Comparison of ENCODE assay signal across 10 cellular contexts in the genomic region with DNA sequence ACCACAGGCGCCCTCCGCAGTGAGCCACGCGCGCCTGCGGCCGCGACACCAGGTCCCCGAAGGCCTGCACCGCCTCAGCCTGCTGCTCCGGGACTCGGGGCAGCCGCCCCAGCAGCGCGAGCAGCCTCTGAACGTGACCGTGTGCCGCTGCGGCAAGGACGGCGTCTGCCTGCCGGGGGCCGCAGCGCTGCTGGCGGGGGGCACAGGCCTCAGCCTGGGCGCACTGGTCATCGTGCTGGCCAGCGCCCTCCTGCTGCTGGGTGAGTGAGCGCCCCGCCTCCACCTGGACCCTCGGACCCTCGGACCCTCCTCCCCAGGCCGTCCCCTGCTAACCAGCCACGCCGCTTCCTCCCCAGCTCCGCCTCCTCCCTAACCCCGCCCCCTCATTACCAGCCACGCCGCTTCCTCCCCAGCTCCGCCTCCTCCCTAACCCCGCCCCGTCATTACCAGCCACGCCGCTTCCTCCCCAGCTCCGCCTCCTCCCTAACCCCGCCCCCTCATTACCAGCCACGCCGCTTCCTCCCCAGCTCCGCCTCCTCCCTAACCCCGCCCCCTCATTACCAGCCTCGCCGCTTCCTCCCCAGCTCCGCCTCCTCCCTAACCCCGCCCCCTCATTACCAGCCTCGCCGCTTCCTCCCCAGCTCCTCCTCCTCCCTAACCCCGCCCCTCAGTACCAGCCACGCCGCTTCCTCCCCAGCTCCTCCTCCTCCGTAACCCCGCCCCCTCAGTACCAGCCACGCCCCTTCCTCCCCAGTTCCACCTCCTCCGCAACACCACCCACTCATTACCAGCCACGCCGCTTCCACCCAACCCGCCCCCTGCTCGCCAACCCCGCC. TPM values are rescaled to one million over a fixed set of nuclear protein-coding genes. Genes with fewer than 3 reads are reported as not detected.
A peak's percentile ranks its signal among the peaks of the same experiment; 100 is the strongest.
DNase-seq lines count a peak whose midpoint lies in the region; TF ChIP-seq lines count a peak whose summit lies in the region.
"Not testable (repeated sequence)": the region's sequence is repeated elsewhere in the genome, so short reads cannot be mapped to it uniquely, and the experiment has no call there.
"Had no signal": no experiment of that assay in that cellular context is flagged by ENCODE, and none has a peak within 500 bp of the region (broad histone marks: within the 10 kb centered on the region; RNA-seq: fewer than 3 reads in every experiment).

No MANE protein-coding gene starts in this region.

- H3K27me3 ChIP-seq in dorsolateral prefrontal cortex: peaks cover 0 to 30% (median 5%) of the 10 kb centered on the region in 45 donors

- TF ChIP-seq CTCF in dorsolateral prefrontal cortex (IDR thresholded peaks at IDR 0.05 in 54 of 56, conservative IDR thresholded peaks at IDR 0.05 in 2 of 56; ENCODE audit: low read depth in 1 of 56, partially characterized antibody in 56 of 56): not testable (repeated sequence)

- not testable (repeated sequence) for H3K27ac ChIP-seq in dorsolateral prefrontal cortex; urinary bladder (ENCODE audit: low read depth)
- H3K27ac ChIP-seq in skin epidermis: peak overlapping the region in 2 of 21 experiments; percentile 28 to 29

- DNase-seq in GM03348 (ENCODE audit: low spot score) (peak; percentile 76), Kasumi-1 (lab: John Stamatoyannopoulos, UW) (peak; percentile 37 to 59), SIG-M5 (lab: John Stamatoyannopoulos, UW) (peak; percentile 11), activated T-cell treated with anti-CD3 and anti-CD28 coated beads for 1 hour (ENCODE audit: low read depth) (peak; percentile 44), dorsolateral prefrontal cortex (peak in 1 of 10 donors; percentile 23), iPS-NIHi7 (ENCODE audit: extremely low spot score) (peak; percentile 72)

- 2% methylated on average over 68 of the region's 68 CpGs for WGBS in urinary bladder

- H3K4me3 ChIP-seq in dorsolateral prefrontal cortex (peak overlapping the region in 52 of 59 donors; percentile 14 to 59 (median 41)), skin epidermis (peak overlapping the region; percentile 1 to 31 (median 22)), urinary bladder (ENCODE audit: low read depth, low read length) (peak overlapping the region; percentile 26)

- intact Hi-C loops in dorsolateral prefrontal cortex (cut with DNase I): not testable (repeated sequence)

- H3K36me3 ChIP-seq in urinary bladder (ENCODE audit: insufficient read depth): not testable (repeated sequence)

- H3K4me1 ChIP-seq in urinary bladder (ENCODE audit: insufficient read depth): not testable (repeated sequence)

RNA-seq across cellular contexts. Expression of a gene that starts 7.9 kb away (rescaled TPM):
- total RNA-seq in dorsolateral prefrontal cortex (1 to 10 TPM in 1 of 120 experiments, under 1 TPM in 5, not detected in 114; 0.23 to 1.5 (median 0.76) TPM), urinary bladder (not detected)
- 0.28 TPM for polyA plus RNA-seq in urinary bladder
- total RNA-seq: omental fat pad had no signal

RNA-seq across cellular contexts. Expression of a gene that starts 20.9 kb away (rescaled TPM):
- total RNA-seq in dorsolateral prefrontal cortex: under 1 TPM in 14 of 120 experiments, not detected in 106; 0.16 to 0.81 (median 0.31) TPM
- total RNA-seq in urinary bladder: 3.7 TPM
- polyA plus RNA-seq in urinary bladder: 0.05 TPM
- total RNA-seq: omental fat pad; T-helper 2 cell treated with Interferon-gamma antibody and Interleukin-4, amounts not matched to agents 100 ng/mL and 5 ng/mL, for 36 hours had no signal

RNA-seq across cellular contexts. Expression of a gene that starts 25.1 kb away (rescaled TPM):
- total RNA-seq in dorsolateral prefrontal cortex (10 to 100 TPM; 10.1 to 35.3 (median 17.7) TPM), urinary bladder (9.5 TPM)
- polyA plus RNA-seq in urinary bladder: 5.1 TPM
